16 cellular contexts compared by ENCODE assay signal in genomic region chr1:205191127-205191577, GRCh38. TPM values are rescaled to one million over a fixed set of nuclear protein-coding genes. Genes with fewer than 3 reads are reported as not detected.
DNase-seq lines count a peak whose midpoint lies in the region; ATAC-seq and TF ChIP-seq lines count a peak whose summit lies in the region.
"Had no signal": no experiment of that assay in that cellular context is flagged by ENCODE, and none has a peak within 500 bp of the region (broad histone marks: within the 10 kb centered on the region; RNA-seq: fewer than 3 reads in every experiment).

No MANE protein-coding gene starts in this region.

- ATAC-seq in stimulated activated effector memory CD8-positive, alpha-beta T cell treated with anti-CD3 and anti-CD28 coated beads, Interleukin-12 subunit alpha, Interleukin-12 subunit beta, amount 100 ng/mL, for 72 hours = no peak

- peak overlapping the region; percentile 27 to 78 (median 58) for H3K4me3 Mint-ChIP-seq in brain
- no peak overlapping the region for H3K4me3 Mint-ChIP-seq in stimulated activated effector memory CD8-positive, alpha-beta T cell treated with anti-CD3 and anti-CD28 coated beads, Interleukin-12 subunit alpha, Interleukin-12 subunit beta, amount 100 ng/mL, for 72 hours
- H3K4me3 Mint-ChIP-seq in activated CD4-positive, alpha-beta T cell treated with anti-CD3 and anti-CD28 coated beads, Interleukin-2, amount 10 ng/mL, durations not matched to agents 24 days and 14 days = no peak overlapping the region
- H3K4me3 Mint-ChIP-seq: activated naive CD4-positive, alpha-beta T cell treated with anti-CD3 and anti-CD28 coated beads, Interleukin-2, amount 50 U/mL, for 24 hours had no signal

- intact Hi-C loops in activated CD4-positive, alpha-beta T cell treated with anti-CD3 and anti-CD28 coated beads, Interleukin-2, amount 10 ng/mL, durations not matched to agents 24 days and 14 days (cut with micrococcal nuclease) = no loop called here

- peaks cover 2% of the 10 kb centered on the region for H3K27me3 Mint-ChIP-seq in brain
- H3K27me3 Mint-ChIP-seq in activated CD4-positive, alpha-beta T cell treated with anti-CD3 and anti-CD28 coated beads, Interleukin-2, amount 10 ng/mL, durations not matched to agents 24 days and 14 days = no peaks in the 10 kb centered on the region
- H3K27me3 Mint-ChIP-seq: activated naive CD4-positive, alpha-beta T cell treated with anti-CD3 and anti-CD28 coated beads, Interleukin-2, amount 50 U/mL, for 24 hours had no signal

- TF ChIP-seq CTCF in brain (conservative IDR thresholded peaks at IDR 0.05) = no peak

- DNase-seq in NCI-H2171 treated with DMSO at 0.1 percent for 48 hours (lab: John Stamatoyannopoulos, UW) = peak; percentile 27
- no peak for DNase-seq in NCI-H2171 (lab: John Stamatoyannopoulos, UW)
- DNase-seq in kidney tubule cell (ENCODE audit: low spot score) = peak; percentile 49
- no peak for DNase-seq in stimulated activated effector memory CD8-positive, alpha-beta T cell treated with anti-CD3 and anti-CD28 coated beads, Interleukin-12 subunit alpha, Interleukin-12 subunit beta, amount 100 ng/mL, for 72 hours (ENCODE audit: low spot score in 2 of 2)
- DNase-seq in NCI-H2227 treated with DMSO at 0.1 percent for 48 hours (lab: John Stamatoyannopoulos, UW) = no peak
- no peak for DNase-seq in AML-193 (lab: John Stamatoyannopoulos, UW)
- no peak for DNase-seq in activated CD4-positive, alpha-beta T cell treated with anti-CD3 and anti-CD28 coated beads, Interleukin-2, amount 10 ng/mL, durations not matched to agents 24 days and 14 days
- DNase-seq: activated CD8-positive, alpha-beta memory T cell treated with anti-CD3 and anti-CD28 coated beads for 24 hours; cortex of kidney; kidney glomerular epithelial cell; NCI-H1092; RPMI8226; stimulated activated CD4-positive, alpha-beta T cell treated with anti-CD3 and anti-CD28 coated beads, Interleukin-12 subunit alpha, Interleukin-12 subunit beta, amount 100 ng/mL, for 4 hours; T1000 had no signal

- H3K4me1 Mint-ChIP-seq in brain = peaks cover 68% of the 10 kb centered on the region
- H3K4me1 Mint-ChIP-seq in stimulated activated effector memory CD8-positive, alpha-beta T cell treated with anti-CD3 and anti-CD28 coated beads, Interleukin-12 subunit alpha, Interleukin-12 subunit beta, amount 100 ng/mL, for 72 hours = peaks cover 74% of the 10 kb centered on the region
- peaks cover 48% of the 10 kb centered on the region for H3K4me1 Mint-ChIP-seq in activated CD4-positive, alpha-beta T cell treated with anti-CD3 and anti-CD28 coated beads, Interleukin-2, amount 10 ng/mL, durations not matched to agents 24 days and 14 days

- H3K36me3 Mint-ChIP-seq in brain = peaks cover 18% of the 10 kb centered on the region
- H3K36me3 Mint-ChIP-seq in stimulated activated effector memory CD8-positive, alpha-beta T cell treated with anti-CD3 and anti-CD28 coated beads, Interleukin-12 subunit alpha, Interleukin-12 subunit beta, amount 100 ng/mL, for 72 hours = peaks cover 6% of the 10 kb centered on the region
- peaks cover 33% of the 10 kb centered on the region for H3K36me3 Mint-ChIP-seq in activated CD4-positive, alpha-beta T cell treated with anti-CD3 and anti-CD28 coated beads, Interleukin-2, amount 10 ng/mL, durations not matched to agents 24 days and 14 days (ENCODE audit: low read depth)

- no peaks in the 10 kb centered on the region for H3K9me3 Mint-ChIP-seq in brain
- H3K9me3 Mint-ChIP-seq in stimulated activated effector memory CD8-positive, alpha-beta T cell treated with anti-CD3 and anti-CD28 coated beads, Interleukin-12 subunit alpha, Interleukin-12 subunit beta, amount 100 ng/mL, for 72 hours = no peaks in the 10 kb centered on the region
- no peaks in the 10 kb centered on the region for H3K9me3 Mint-ChIP-seq in activated CD4-positive, alpha-beta T cell treated with anti-CD3 and anti-CD28 coated beads, Interleukin-2, amount 10 ng/mL, durations not matched to agents 24 days and 14 days
- H3K9me3 Mint-ChIP-seq: activated naive CD4-positive, alpha-beta T cell treated with anti-CD3 and anti-CD28 coated beads, Interleukin-2, amount 50 U/mL, for 24 hours had no signal

- H3K27ac Mint-ChIP-seq in brain = peak overlapping the region in 4 of 5 experiments; percentile 71 to 92 (median 82)
- peak overlapping the region; percentile 46 for H3K27ac Mint-ChIP-seq in stimulated activated effector memory CD8-positive, alpha-beta T cell treated with anti-CD3 and anti-CD28 coated beads, Interleukin-12 subunit alpha, Interleukin-12 subunit beta, amount 100 ng/mL, for 72 hours
- H3K27ac Mint-ChIP-seq in activated CD4-positive, alpha-beta T cell treated with anti-CD3 and anti-CD28 coated beads, Interleukin-2, amount 10 ng/mL, durations not matched to agents 24 days and 14 days = no peak overlapping the region
- H3K27ac Mint-ChIP-seq: activated naive CD4-positive, alpha-beta T cell treated with anti-CD3 and anti-CD28 coated beads, Interleukin-2, amount 50 U/mL, for 24 hours had no signal

RNA-seq across cellular contexts. Expression of gene DSTYK, which starts 20.4 kb away (rescaled TPM):
- polyA plus RNA-seq in brain (ENCODE audit: insufficient read depth, low read depth, low replicate concordance) = 9.4 TPM
- 26.7 and 27.6 TPM in 2 replicates for total RNA-seq in activated CD4-positive, alpha-beta T cell treated with anti-CD3 and anti-CD28 coated beads, Interleukin-2, amount 10 ng/mL, durations not matched to agents 24 days and 14 days

RNA-seq across cellular contexts. Expression of gene TMCC2, which starts 36.6 kb away (rescaled TPM):
- polyA plus RNA-seq in brain (ENCODE audit: insufficient read depth, low read depth, low replicate concordance) = 106 TPM
- 19.9 and 20.9 TPM in 2 replicates for total RNA-seq in activated CD4-positive, alpha-beta T cell treated with anti-CD3 and anti-CD28 coated beads, Interleukin-2, amount 10 ng/mL, durations not matched to agents 24 days and 14 days

Comparison
In these comparisons a context has a peak if more than half of its experiments do, and no peak if none do; other contexts are left out.
1. DNase-seq: peak in NCI-H2171 treated with DMSO at 0.1 percent for 48 hours (single experiment) and kidney tubule cell (single experiment); none in NCI-H2171 (single experiment), stimulated activated effector memory CD8-positive, alpha-beta T cell treated with anti-CD3 and anti-CD28 coated beads, Interleukin-12 subunit alpha, Interleukin-12 subunit beta, amount 100 ng/mL, for 72 hours (0 of 2), NCI-H2227 treated with DMSO at 0.1 percent for 48 hours (single experiment), AML-193 (0 of 2) and activated CD4-positive, alpha-beta T cell treated with anti-CD3 and anti-CD28 coated beads, Interleukin-2, amount 10 ng/mL, durations not matched to agents 24 days and 14 days (single experiment).
2. H3K4me3 Mint-ChIP-seq: peak in brain (5 of 5); none in stimulated activated effector memory CD8-positive, alpha-beta T cell treated with anti-CD3 and anti-CD28 coated beads, Interleukin-12 subunit alpha, Interleukin-12 subunit beta, amount 100 ng/mL, for 72 hours (single experiment) and activated CD4-positive, alpha-beta T cell treated with anti-CD3 and anti-CD28 coated beads, Interleukin-2, amount 10 ng/mL, durations not matched to agents 24 days and 14 days (single experiment).